In genomic region chr18:36217348-36217747, GRCh38 we compare ENCODE assay signal across 24 cellular contexts.
"Had no signal": no experiment of that assay in that cellular context is flagged by ENCODE, and none has a peak within 500 bp of the region (broad histone marks: within the 10 kb centered on the region; RNA-seq: fewer than 3 reads in every experiment).

No MANE protein-coding gene starts in this region.

- DNase-seq: activated CD4-positive, alpha-beta T cell treated with anti-CD3 and anti-CD28 coated beads for 4 hours; activated CD4-positive, alpha-beta T cell treated with anti-CD3 and anti-CD28 coated beads, Interleukin-2, amount 50 U/mL, for 48 hours; activated CD8-positive, alpha-beta memory T cell treated with anti-CD3 and anti-CD28 coated beads, Interleukin-2, amount 10 ng/mL, durations not matched to agents 7 days and 5 days; activated effector memory CD4-positive, alpha-beta T cell treated with Interleukin-2 at 50 U/mL for 16 hours; activated naive CD4-positive, alpha-beta T cell; activated T-cell treated with anti-CD3 and anti-CD28 coated beads, Interleukin-2, amount 50 U/mL, for 24 hours; aorta; central memory CD4-positive, alpha-beta T cell; KG1; MG63; NCI-H1105 treated with DMSO at 0.1 percent for 48 hours; NCI-H1436 treated with DMSO at 0.1 percent for 48 hours; NCI-H187; NCI-H2081; NCI-H446; NCI-H524; SHP77; SW 1271 had no signal

- H3K4me1 ChIP-seq: breast epithelium, SJSA1 had no signal

- H3K36me3 ChIP-seq: breast epithelium, SJSA1 had no signal

- H3K9me3 ChIP-seq: breast epithelium, MG63, Peyer's patch, SJSA1 had no signal

- H3K27ac ChIP-seq: breast epithelium, RWPE1, SJSA1 had no signal

- H3K4me3 ChIP-seq: breast epithelium, MG63, Peyer's patch, SJSA1 had no signal

- H3K27me3 ChIP-seq: breast epithelium, MG63, Peyer's patch, SJSA1 had no signal

- ATAC-seq: activated CD4-positive, CD25-positive, alpha-beta regulatory T cell treated with anti-CD3 and anti-CD28 coated beads, Interleukin-2, amount 50 U/mL, for 24 hours; activated CD8-positive, alpha-beta memory T cell treated with anti-CD3 and anti-CD28 coated beads, Interleukin-2, amount 10 ng/mL, durations not matched to agents 7 days and 5 days; SK-N-SH treated with all-trans-retinoic acid at 6 μM for 48 hours had no signal
